Comparison of ENCODE assay signal across 19 cellular contexts in the genomic region with DNA sequence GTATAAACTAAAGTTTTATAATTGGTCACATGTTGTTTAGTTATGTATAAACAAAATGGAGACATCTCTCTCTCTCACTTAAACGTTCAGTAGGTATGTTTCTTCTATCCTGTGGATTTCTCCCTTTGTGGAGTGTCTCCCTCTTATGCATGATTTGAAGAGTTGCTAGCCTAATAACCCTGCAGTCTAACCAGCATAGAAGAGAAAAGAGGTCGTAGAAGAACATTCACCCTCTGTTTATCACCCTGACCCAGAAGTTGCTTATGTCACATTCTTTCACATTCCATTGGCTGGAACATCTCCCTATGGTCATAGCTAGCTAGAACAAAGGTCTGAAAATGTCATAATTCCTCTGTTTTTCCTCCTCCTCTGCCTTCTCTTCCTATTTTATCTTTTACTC.
"Had no signal": no experiment of that assay in that cellular context is flagged by ENCODE, and none has a peak within 500 bp of the region (broad histone marks: within the 10 kb centered on the region; RNA-seq: fewer than 3 reads in every experiment).

No MANE protein-coding gene starts in this region.

- H3K36me3 Mint-ChIP-seq: naive thymus-derived CD8-positive, alpha-beta T cell; stimulated activated naive B cell treated with anti-CD40 and anti-IgM and Interleukin-4, amounts not matched to agents 10 μg/mL and 1 μg/mL and 100 μg/mL, for 72 hours had no signal

- H3K36me3 ChIP-seq: esophagus muscularis mucosa, gastroesophageal sphincter, sigmoid colon, thoracic aorta had no signal

- H3K4me1 ChIP-seq: esophagus muscularis mucosa, gastroesophageal sphincter, sigmoid colon had no signal

- H3K27me3 ChIP-seq: esophagus muscularis mucosa, gastroesophageal sphincter, sigmoid colon had no signal

- H3K27ac ChIP-seq: epithelial cell of prostate, esophagus muscularis mucosa, gastroesophageal sphincter, sigmoid colon, skin epidermis, thoracic aorta had no signal

- H3K27ac Mint-ChIP-seq: dendritic cell treated with granulocyte-macrophage colony-stimulating factor and Interleukin-4, amounts not matched to agents 40 ng/mL and 50 ng/mL, for 4 days; effector memory CD8-positive, alpha-beta T cell; naive thymus-derived CD8-positive, alpha-beta T cell; stimulated activated naive B cell treated with anti-CD40 and anti-IgM and Interleukin-4, amounts not matched to agents 10 μg/mL and 1 μg/mL and 100 μg/mL, for 72 hours; stimulated activated naive CD8-positive, alpha-beta T cell treated with anti-CD3 and anti-CD28 coated beads, Interleukin-15, amount 100 ng/mL, for 72 hours had no signal

- ATAC-seq: effector memory CD8-positive, alpha-beta T cell; gastroesophageal sphincter; left colon; mucosa of descending colon; naive thymus-derived CD8-positive, alpha-beta T cell; stimulated activated naive B cell treated with anti-CD40 and anti-IgM and Interleukin-4, amounts not matched to agents 10 μg/mL and 1 μg/mL and 100 μg/mL, for 72 hours; stimulated activated naive CD8-positive, alpha-beta T cell treated with anti-CD3 and anti-CD28 coated beads, Interleukin-15, amount 100 ng/mL, for 72 hours had no signal

- H3K9me3 ChIP-seq: esophagus muscularis mucosa, gastroesophageal sphincter, sigmoid colon, thoracic aorta had no signal

- H3K4me3 Mint-ChIP-seq: dendritic cell treated with granulocyte-macrophage colony-stimulating factor and Interleukin-4, amounts not matched to agents 40 ng/mL and 50 ng/mL, for 4 days; effector memory CD8-positive, alpha-beta T cell; naive thymus-derived CD8-positive, alpha-beta T cell; stimulated activated naive B cell treated with anti-CD40 and anti-IgM and Interleukin-4, amounts not matched to agents 10 μg/mL and 1 μg/mL and 100 μg/mL, for 72 hours; stimulated activated naive CD8-positive, alpha-beta T cell treated with anti-CD3 and anti-CD28 coated beads, Interleukin-15, amount 100 ng/mL, for 72 hours had no signal

- H3K27me3 Mint-ChIP-seq: dendritic cell treated with granulocyte-macrophage colony-stimulating factor and Interleukin-4, amounts not matched to agents 40 ng/mL and 50 ng/mL, for 4 days; effector memory CD8-positive, alpha-beta T cell; naive thymus-derived CD8-positive, alpha-beta T cell; stimulated activated naive B cell treated with anti-CD40 and anti-IgM and Interleukin-4, amounts not matched to agents 10 μg/mL and 1 μg/mL and 100 μg/mL, for 72 hours; stimulated activated naive CD8-positive, alpha-beta T cell treated with anti-CD3 and anti-CD28 coated beads, Interleukin-15, amount 100 ng/mL, for 72 hours had no signal

- H3K4me1 Mint-ChIP-seq: naive thymus-derived CD8-positive, alpha-beta T cell; stimulated activated naive B cell treated with anti-CD40 and anti-IgM and Interleukin-4, amounts not matched to agents 10 μg/mL and 1 μg/mL and 100 μg/mL, for 72 hours; stimulated activated naive CD8-positive, alpha-beta T cell treated with anti-CD3 and anti-CD28 coated beads, Interleukin-15, amount 100 ng/mL, for 72 hours had no signal

- DNase-seq: effector memory CD8-positive, alpha-beta T cell; kidney; left colon; mammary epithelial cell; mucosa of descending colon; naive thymus-derived CD8-positive, alpha-beta T cell; posterior cingulate gyrus; sigmoid colon; stimulated activated CD4-positive, alpha-beta T cell treated with anti-CD3 and anti-CD28 coated beads, Interleukin-2, amount 100 ng/mL, for 24 hours; stimulated activated CD4-positive, alpha-beta T cell treated with anti-CD3 and anti-CD28 coated beads, Interleukin-4, amount 100 ng/mL, for 4 hours; stimulated activated naive B cell treated with anti-CD40 and anti-IgM and Interleukin-4, amounts not matched to agents 10 μg/mL and 1 μg/mL and 100 μg/mL, for 72 hours; stimulated activated naive CD8-positive, alpha-beta T cell treated with anti-CD3 and anti-CD28 coated beads, Interleukin-15, amount 100 ng/mL, for 72 hours; trophoblast cell had no signal

- H3K4me3 ChIP-seq: esophagus muscularis mucosa, gastroesophageal sphincter, mucosa of descending colon, sigmoid colon, skin epidermis, thoracic aorta had no signal
